Comparison of ENCODE assay signal across 23 cellular contexts in the genomic region with DNA sequence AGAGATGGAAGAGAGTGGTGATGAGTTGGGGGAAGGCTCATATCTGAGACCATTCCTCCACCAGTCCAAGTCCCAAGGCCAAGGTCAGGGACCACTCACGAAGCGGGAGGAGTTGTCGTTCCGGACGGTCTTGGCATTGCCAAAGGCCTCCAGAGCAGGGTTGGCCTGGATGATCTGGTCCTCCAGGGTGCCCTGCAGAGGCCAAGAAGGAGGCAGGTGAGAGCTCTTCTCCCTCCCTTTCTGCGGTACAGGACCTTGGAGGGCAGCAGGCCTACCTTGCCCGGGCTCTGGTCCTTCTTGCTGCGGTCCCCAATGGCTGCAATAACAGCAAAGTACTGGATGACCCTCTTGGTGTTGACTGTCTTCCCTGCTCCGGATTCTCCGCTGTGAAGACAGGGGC. TPM values are rescaled to one million over a fixed set of nuclear protein-coding genes. Genes with fewer than 3 reads are reported as not detected.
"Had no signal": no experiment of that assay in that cellular context is flagged by ENCODE, and none has a peak within 500 bp of the region (broad histone marks: within the 10 kb centered on the region; RNA-seq: fewer than 3 reads in every experiment).

No MANE protein-coding gene starts in this region.

- H3K36me3 Mint-ChIP-seq: activated naive CD8-positive, alpha-beta T cell had no signal

- H3K27me3 Mint-ChIP-seq: activated CD8-positive, alpha-beta T cell treated with anti-CD3 and anti-CD28 coated beads for 36 hours; activated naive CD8-positive, alpha-beta T cell had no signal

- H3K4me1 ChIP-seq: upper lobe of left lung had no signal

- H3K4me3 Mint-ChIP-seq: activated CD8-positive, alpha-beta T cell treated with anti-CD3 and anti-CD28 coated beads for 36 hours; activated naive CD8-positive, alpha-beta T cell; activated T-cell treated with anti-CD3 and anti-CD28 coated beads, Interleukin-2, amount 50 U/mL, for 4 hours; endodermal cell; nephron had no signal

- FAIRE-seq: small intestine had no signal

- H3K27ac ChIP-seq: hepatocyte, ovary, upper lobe of left lung had no signal

- H2AFZ ChIP-seq: hepatocyte had no signal

- H3K9me3 ChIP-seq: ovary, upper lobe of left lung had no signal

- H3K4me2 ChIP-seq: hepatocyte had no signal

- H3K36me3 ChIP-seq: ovary, upper lobe of left lung had no signal

- DNase-seq: activated CD4-positive, alpha-beta T cell treated with anti-CD3 and anti-CD28 coated beads for 48 hours; activated CD8-positive, alpha-beta T cell treated with anti-CD3 and anti-CD28 coated beads for 36 hours; activated gamma-delta T cell treated with Interleukin-2 at 50 U/mL for 16 hours; activated T-cell treated with anti-CD3 and anti-CD28 coated beads, Interleukin-2, amount 50 U/mL, for 4 hours; erythroblast; islet precursor cell; mesenchymal stem cell; ovary; small intestine; stimulated activated CD4-positive, alpha-beta T cell treated with anti-CD3 and anti-CD28 coated beads, Interleukin-4, amount 100 ng/mL, for 4 hours; stimulated activated CD8-positive, alpha-beta memory T cell treated with anti-CD3 and anti-CD28 coated beads, Interleukin-4, amount 100 ng/mL, for 48 hours; stimulated activated naive CD4-positive, alpha-beta T cell treated with Interleukin-2 at 50 U/mL for 16 hours; T-helper 2 cell; upper lobe of left lung had no signal

- ATAC-seq: activated CD8-positive, alpha-beta T cell treated with anti-CD3 and anti-CD28 coated beads for 36 hours; activated T-cell treated with anti-CD3 and anti-CD28 coated beads, Interleukin-2, amount 50 U/mL, for 4 hours had no signal

- H3K79me2 ChIP-seq: hepatocyte had no signal

- H3K27me3 ChIP-seq: hepatocyte, ovary, upper lobe of left lung had no signal

- H3K9me3 Mint-ChIP-seq: activated CD8-positive, alpha-beta T cell treated with anti-CD3 and anti-CD28 coated beads for 36 hours; activated T-cell treated with anti-CD3 and anti-CD28 coated beads, Interleukin-2, amount 50 U/mL, for 4 hours; endodermal cell; nephron had no signal

- H3K4me1 Mint-ChIP-seq: endodermal cell had no signal

- H3K27ac Mint-ChIP-seq: activated CD8-positive, alpha-beta T cell treated with anti-CD3 and anti-CD28 coated beads for 36 hours; activated naive CD8-positive, alpha-beta T cell; endodermal cell had no signal

- H3K4me3 ChIP-seq: hepatocyte, ovary, upper lobe of left lung had no signal

RNA-seq across cellular contexts. Expression of gene MYH7, which starts 4.0 kb away (rescaled TPM):
- total RNA-seq: activated CD8-positive, alpha-beta T cell treated with anti-CD3 and anti-CD28 coated beads for 36 hours; dermis microvascular lymphatic vessel endothelial cell; hepatocyte; renal cortical epithelial cell; upper lobe of left lung had no signal
- polyA plus RNA-seq: hepatocyte had no signal

RNA-seq across cellular contexts. Expression of gene MYH6, which starts 23.4 kb away (rescaled TPM):
- total RNA-seq: activated CD8-positive, alpha-beta T cell treated with anti-CD3 and anti-CD28 coated beads for 36 hours; activated T-cell treated with anti-CD3 and anti-CD28 coated beads, Interleukin-2, amount 50 U/mL, for 4 hours; dermis microvascular lymphatic vessel endothelial cell; endodermal cell; hepatocyte; mucosa of gallbladder; renal cortical epithelial cell; upper lobe of left lung had no signal

RNA-seq across cellular contexts. Expression of gene CMTM5, which starts 54.6 kb away (rescaled TPM):
- total RNA-seq: activated CD8-positive, alpha-beta T cell treated with anti-CD3 and anti-CD28 coated beads for 36 hours; activated T-cell treated with anti-CD3 and anti-CD28 coated beads, Interleukin-2, amount 50 U/mL, for 4 hours; dermis microvascular lymphatic vessel endothelial cell; hepatocyte; renal cortical epithelial cell had no signal

RNA-seq across cellular contexts. Expression of gene IL25, which starts 58.9 kb away (rescaled TPM):
- total RNA-seq: activated CD8-positive, alpha-beta T cell treated with anti-CD3 and anti-CD28 coated beads for 36 hours; activated T-cell treated with anti-CD3 and anti-CD28 coated beads, Interleukin-2, amount 50 U/mL, for 4 hours; cerebellum; dermis microvascular lymphatic vessel endothelial cell; endodermal cell; hepatocyte; liver; mucosa of gallbladder; ovary; renal cortical epithelial cell; upper lobe of left lung had no signal
- polyA plus RNA-seq: hepatocyte, liver, ovary, small intestine had no signal
